17 cellular contexts compared by ENCODE assay signal in genomic region chr2:144950874-144951560, GRCh38.
DNase-seq lines count a peak whose midpoint lies in the region; ATAC-seq and TF ChIP-seq lines count a peak whose summit lies in the region.
"Had no signal": no experiment of that assay in that cellular context is flagged by ENCODE, and none has a peak within 500 bp of the region (broad histone marks: within the 10 kb centered on the region; RNA-seq: fewer than 3 reads in every experiment).

No MANE protein-coding gene starts in this region.

- TF ChIP-seq CTCF in right atrium auricular region (IDR thresholded peaks at IDR 0.05) (no peak), glutamatergic neuron (IDR thresholded peaks at IDR 0.05; ENCODE audit: partially characterized antibody, unreplicated experiment) (no peak)

- H3K4me3 Mint-ChIP-seq in glutamatergic neuron (ENCODE audit: unreplicated experiment): no peak overlapping the region
- H3K4me3 Mint-ChIP-seq in activated CD4-positive, alpha-beta memory T cell treated with anti-CD3 and anti-CD28 coated beads for 36 hours: no peak overlapping the region
- H3K4me3 Mint-ChIP-seq: effector memory CD8-positive, alpha-beta T cell; neural progenitor cell had no signal

- ATAC-seq in Right ventricle myocardium superior (ENCODE audit: poor library complexity) (peak; percentile 39), HG03520 (IDR thresholded peaks at IDR 0.05; ENCODE audit: unreplicated experiment) (no peak), HG02588 (IDR thresholded peaks at IDR 0.05; ENCODE audit: unreplicated experiment) (no peak)
- ATAC-seq: effector memory CD8-positive, alpha-beta T cell had no signal

- DNase-seq in Right ventricle myocardium superior (no peak), right atrium auricular region (ENCODE audit: low spot score) (no peak), amniotic epithelial cell (ENCODE audit: low read depth) (peak; percentile 80), glutamatergic neuron (no peak)
- no peak for DNase-seq in activated CD8-positive, alpha-beta memory T cell treated with anti-CD3 and anti-CD28 coated beads, Interleukin-2, amount 50 U/mL, for 4 hours
- no peak for DNase-seq in activated CD4-positive, alpha-beta memory T cell treated with anti-CD3 and anti-CD28 coated beads for 36 hours
- DNase-seq: activated CD4-positive, alpha-beta T cell treated with anti-CD3 and anti-CD28 coated beads for 1 hour; activated naive CD4-positive, alpha-beta T cell treated with Interleukin-2 at 50 U/mL for 16 hours; effector memory CD8-positive, alpha-beta T cell; H7; NCI-H1436; SHP77; stimulated activated CD4-positive, alpha-beta T cell treated with anti-CD3 and anti-CD28 coated beads, Interleukin-2, amount 100 ng/mL, for 48 hours; substantia nigra had no signal

- H3K4me1 ChIP-seq in right atrium auricular region: no peaks in the 10 kb centered on the region
- H3K4me1 ChIP-seq: neural progenitor cell had no signal

- CTCF ChIA-PET in activated CD4-positive, alpha-beta memory T cell treated with anti-CD3 and anti-CD28 coated beads for 36 hours (lab: Charles Lee): no interaction called here

- peak overlapping the region; percentile 2 for H3K27ac Mint-ChIP-seq in glutamatergic neuron (ENCODE audit: unreplicated experiment)
- no peak overlapping the region for H3K27ac Mint-ChIP-seq in activated CD4-positive, alpha-beta memory T cell treated with anti-CD3 and anti-CD28 coated beads for 36 hours
- H3K27ac Mint-ChIP-seq: effector memory CD8-positive, alpha-beta T cell; neural progenitor cell had no signal

- H3K27me3 Mint-ChIP-seq in glutamatergic neuron (ENCODE audit: unreplicated experiment): no peaks in the 10 kb centered on the region
- H3K27me3 Mint-ChIP-seq in activated CD4-positive, alpha-beta memory T cell treated with anti-CD3 and anti-CD28 coated beads for 36 hours: no peaks in the 10 kb centered on the region
- H3K27me3 Mint-ChIP-seq: effector memory CD8-positive, alpha-beta T cell had no signal

- no peaks in the 10 kb centered on the region for H3K36me3 ChIP-seq in right atrium auricular region
- H3K36me3 ChIP-seq: neural progenitor cell had no signal

- no peaks in the 10 kb centered on the region for H3K9me3 ChIP-seq in right atrium auricular region

- H3K27me3 ChIP-seq in right atrium auricular region: no peaks in the 10 kb centered on the region
- H3K27me3 ChIP-seq: neural progenitor cell had no signal

- no peaks in the 10 kb centered on the region for H3K9me3 Mint-ChIP-seq in glutamatergic neuron (ENCODE audit: unreplicated experiment)
- H3K9me3 Mint-ChIP-seq in activated CD4-positive, alpha-beta memory T cell treated with anti-CD3 and anti-CD28 coated beads for 36 hours: no peaks in the 10 kb centered on the region
- H3K9me3 Mint-ChIP-seq: effector memory CD8-positive, alpha-beta T cell; neural progenitor cell had no signal

- peaks cover 6% of the 10 kb centered on the region for H3K4me1 Mint-ChIP-seq in glutamatergic neuron (ENCODE audit: low read depth, unreplicated experiment)
- H3K4me1 Mint-ChIP-seq in activated CD4-positive, alpha-beta memory T cell treated with anti-CD3 and anti-CD28 coated beads for 36 hours (ENCODE audit: low read depth): no peaks in the 10 kb centered on the region

- H3K4me3 ChIP-seq in right atrium auricular region: no peak overlapping the region
- H3K4me3 ChIP-seq: neural progenitor cell had no signal

- H3K27ac ChIP-seq in right atrium auricular region: peak overlapping the region in 1 of 2 donors; percentile 17
- H3K27ac ChIP-seq: neural progenitor cell had no signal

- intact Hi-C loops in Right ventricle myocardium superior (cut with DNase I): no loop called here
- intact Hi-C loops in activated CD4-positive, alpha-beta memory T cell treated with anti-CD3 and anti-CD28 coated beads for 36 hours (cut with micrococcal nuclease): no loop called here

- H3K36me3 Mint-ChIP-seq in glutamatergic neuron (ENCODE audit: unreplicated experiment): no peaks in the 10 kb centered on the region
- H3K36me3 Mint-ChIP-seq in activated CD4-positive, alpha-beta memory T cell treated with anti-CD3 and anti-CD28 coated beads for 36 hours: no peaks in the 10 kb centered on the region
- H3K36me3 Mint-ChIP-seq: neural progenitor cell had no signal

- POLR2A ChIA-PET in activated CD4-positive, alpha-beta memory T cell treated with anti-CD3 and anti-CD28 coated beads for 36 hours (lab: Charles Lee): no interaction called here
